16 cellular contexts compared by ENCODE assay signal in genomic region chr3:145904138-145904537, GRCh38.
DNase-seq lines count a peak whose midpoint lies in the region; ATAC-seq and TF ChIP-seq lines count a peak whose summit lies in the region.
"Had no signal": no experiment of that assay in that cellular context is flagged by ENCODE, and none has a peak within 500 bp of the region (broad histone marks: within the 10 kb centered on the region; RNA-seq: fewer than 3 reads in every experiment).

No MANE protein-coding gene starts in this region.

- no peak overlapping the region for H3K4me3 ChIP-seq in smooth muscle cell
- H3K4me3 ChIP-seq: A549, GM23248, HAP-1 had no signal

- DNase-seq in NCI-H146 (lab: John Stamatoyannopoulos, UW) (peak; percentile 39), NCI-H146 treated with DMSO at 0.1 percent for 48 hours (lab: John Stamatoyannopoulos, UW; ENCODE audit: unreplicated experiment) (no peak), posterior vena cava (ENCODE audit: low spot score) (peak; percentile 60), middle frontal gyrus (ENCODE audit: extremely low spot score, low spot score) (no peak), smooth muscle cell (lab: John Stamatoyannopoulos, UW; ENCODE audit: unreplicated experiment) (no peak)
- no peak for DNase-seq in stimulated activated naive CD8-positive, alpha-beta T cell treated with anti-CD3 and anti-CD28 coated beads, Interleukin-15, Interleukin-2, amounts not matched to agents 100 U/mL and 50 U/mL, for 24 hours
- no peak for DNase-seq in activated CD4-positive, alpha-beta T cell treated with anti-CD3 and anti-CD28 coated beads for 36 hours
- DNase-seq: AML-193; Caco-2; CD4-positive, alpha-beta T cell; GM23248 had no signal

- no peaks in the 10 kb centered on the region for H3K27me3 ChIP-seq in smooth muscle cell (ENCODE audit: low read depth)

- H4K20me1 ChIP-seq in smooth muscle cell (ENCODE audit: low read depth), result no peaks in the 10 kb centered on the region

- H3K79me2 ChIP-seq in smooth muscle cell (ENCODE audit: low read depth), result no peaks in the 10 kb centered on the region

- WGBS in smooth muscle cell (ENCODE audit: low lambda C conversion rate), result 96% methylated on average over 7 of the region's 7 CpGs

- H3K36me3 Mint-ChIP-seq in activated CD4-positive, alpha-beta T cell treated with anti-CD3 and anti-CD28 coated beads for 36 hours (ENCODE audit: low read depth), result no peaks in the 10 kb centered on the region

- H3K4me1 ChIP-seq in smooth muscle cell (ENCODE audit: low read depth), result no peaks in the 10 kb centered on the region
- H3K4me1 ChIP-seq: A549, Caco-2 had no signal

- H2AFZ ChIP-seq in smooth muscle cell (ENCODE audit: low read depth), result no peak overlapping the region
- H2AFZ ChIP-seq: GM23248 had no signal

- H3K9me3 Mint-ChIP-seq in activated CD4-positive, alpha-beta T cell treated with anti-CD3 and anti-CD28 coated beads for 36 hours (ENCODE audit: low read depth), result peaks cover 1% of the 10 kb centered on the region

- H3K36me3 ChIP-seq in smooth muscle cell (ENCODE audit: low read depth), result no peaks in the 10 kb centered on the region
- H3K36me3 ChIP-seq: HAP-1 had no signal

- H3K4me2 ChIP-seq in smooth muscle cell, result no peak overlapping the region
- H3K4me2 ChIP-seq: A549 had no signal

- H3K4me1 Mint-ChIP-seq in activated CD4-positive, alpha-beta T cell treated with anti-CD3 and anti-CD28 coated beads for 36 hours, result no peaks in the 10 kb centered on the region

- peak; percentile 14 for ATAC-seq in stimulated activated naive CD8-positive, alpha-beta T cell treated with anti-CD3 and anti-CD28 coated beads, Interleukin-15, Interleukin-2, amounts not matched to agents 100 U/mL and 50 U/mL, for 24 hours
- ATAC-seq in activated CD4-positive, alpha-beta T cell treated with anti-CD3 and anti-CD28 coated beads for 36 hours, result no peak
- ATAC-seq: A549 had no signal

- H3K27ac ChIP-seq in smooth muscle cell (ENCODE audit: low read depth), result no peak overlapping the region
- H3K27ac ChIP-seq: 22Rv1, A549, C4-2B, GM23248, HL-60 had no signal

- H3F3A ChIP-seq in smooth muscle cell (ENCODE audit: low read depth), result no peaks in the 10 kb centered on the region

- no peaks in the 10 kb centered on the region for H3K27me3 Mint-ChIP-seq in activated CD4-positive, alpha-beta T cell treated with anti-CD3 and anti-CD28 coated beads for 36 hours
- H3K27me3 Mint-ChIP-seq: CD4-positive, alpha-beta T cell had no signal

- TF ChIP-seq CTCF in smooth muscle cell (IDR thresholded peaks at IDR 0.05; ENCODE audit: borderline replicate concordance, insufficient read depth, poor library complexity, severe bottlenecking), result no peak

- no peak overlapping the region for H3K4me3 Mint-ChIP-seq in activated CD4-positive, alpha-beta T cell treated with anti-CD3 and anti-CD28 coated beads for 36 hours
- H3K4me3 Mint-ChIP-seq: CD4-positive, alpha-beta T cell had no signal

- no peak overlapping the region for H3K27ac Mint-ChIP-seq in activated CD4-positive, alpha-beta T cell treated with anti-CD3 and anti-CD28 coated beads for 36 hours
- H3K27ac Mint-ChIP-seq: CD4-positive, alpha-beta T cell had no signal

- POLR2A ChIA-PET in activated CD4-positive, alpha-beta T cell treated with anti-CD3 and anti-CD28 coated beads for 36 hours (lab: Charles Lee), result no interaction called here

- intact Hi-C loops in posterior vena cava (cut with DNase I), result no loop called here
- intact Hi-C loops in activated CD4-positive, alpha-beta T cell treated with anti-CD3 and anti-CD28 coated beads for 36 hours (cut with DNase I, micrococcal nuclease), result no loop called here

- no peak overlapping the region for H3K9ac ChIP-seq in smooth muscle cell (ENCODE audit: low read depth)
- H3K9ac ChIP-seq: GM23248 had no signal

- no peaks in the 10 kb centered on the region for H3K9me3 ChIP-seq in smooth muscle cell (replicated peaks; ENCODE audit: low read depth)
- H3K9me3 ChIP-seq: A549, Caco-2, HAP-1 had no signal

- CTCF ChIA-PET in activated CD4-positive, alpha-beta T cell treated with anti-CD3 and anti-CD28 coated beads for 36 hours (lab: Charles Lee), result no interaction called here

Comparison
In these comparisons a context has a peak if more than half of its experiments do, and no peak if none do; other contexts are left out.
1. DNase-seq: peak in NCI-H146 (single experiment) and posterior vena cava (single experiment); none in NCI-H146 treated with DMSO at 0.1 percent for 48 hours (single experiment), stimulated activated naive CD8-positive, alpha-beta T cell treated with anti-CD3 and anti-CD28 coated beads, Interleukin-15, Interleukin-2, amounts not matched to agents 100 U/mL and 50 U/mL, for 24 hours (single experiment), middle frontal gyrus (single experiment), activated CD4-positive, alpha-beta T cell treated with anti-CD3 and anti-CD28 coated beads for 36 hours (single experiment) and smooth muscle cell (single experiment).